ENCODE assay signal across 22 cellular contexts in genomic region chr6:163021054-163021453, GRCh38.
"Had no signal": no experiment of that assay in that cellular context is flagged by ENCODE, and none has a peak within 500 bp of the region (broad histone marks: within the 10 kb centered on the region; RNA-seq: fewer than 3 reads in every experiment).

No MANE protein-coding gene starts in this region.

- H3K4me1 Mint-ChIP-seq: IgD-negative memory B cell had no signal

- H3K4me1 ChIP-seq: SJSA1 had no signal

- H3K36me3 ChIP-seq: SJSA1 had no signal

- H3K4me3 ChIP-seq: K562, SJSA1, SK-N-MC had no signal

- H3K9me3 ChIP-seq: SJSA1 had no signal

- ATAC-seq: K562 had no signal

- H3K27ac Mint-ChIP-seq: IgD-negative memory B cell had no signal

- DNase-seq: Kasumi-1, MM.1S, NCI-H1092 treated with DMSO at 0.1 percent for 48 hours, NCI-H1436, NCI-H187, NCI-H2029, NCI-H2081 treated with DMSO at 0.1 percent for 48 hours, NCI-H2171, NCI-H226, NCI-H446, NCI-H510A, NCI-H524 treated with DMSO at 0.1 percent for 48 hours, NCI-H774, Right ventricle myocardium superior, RPMI8226, SIG-M5 had no signal

- H3K4me2 ChIP-seq: KMS-11 had no signal

- H3K9ac ChIP-seq: KMS-11 had no signal

- H3K27ac ChIP-seq: KMS-11, SJSA1, SK-N-MC had no signal

- H3K27me3 ChIP-seq: SJSA1 had no signal

- FAIRE-seq: K562, RCC 7860 had no signal
